ENCODE assay signal across 25 cellular contexts in genomic region chr4:5203309-5203708, GRCh38.
A peak's percentile ranks its signal among the peaks of the same experiment; 100 is the strongest.
DNase-seq lines count a peak whose midpoint lies in the region; ATAC-seq, FAIRE-seq and TF ChIP-seq lines count a peak whose summit lies in the region.
"Had no signal": no experiment of that assay in that cellular context is flagged by ENCODE, and none has a peak within 500 bp of the region (broad histone marks: within the 10 kb centered on the region; RNA-seq: fewer than 3 reads in every experiment).

No MANE protein-coding gene starts in this region.

- DNase-seq in AG08395 (ENCODE audit: low spot score) (peak; percentile 46), EH (ENCODE audit: low read depth) (peak; percentile 59), IMR-90 (peak; percentile 16), H1 (ENCODE audit: low read depth in 1 of 2, low spot score in 2 of 2) (no peak), Peyer's patch (no peak), GM10266 (ENCODE audit: extremely low spot score) (no peak), caudate nucleus (lab: John Stamatoyannopoulos, UW) (no peak)
- DNase-seq in activated T-cell treated with anti-CD3 and anti-CD28 coated beads, Interleukin-2, amount 50 U/mL, for 24 hours = no peak
- DNase-seq: Caco-2; CD8-positive, alpha-beta T cell; GOT3; HCEC 1CT; NCI-H1092; NCI-H1436; NCI-H2107; NCI-H446 treated with DMSO at 0.1 percent for 48 hours; NCI-H526; NCI-H82; SIG-M5; SK-N-SH; SW 1271 had no signal

- TF ChIP-seq RAD21 in IMR-90 (IDR thresholded peaks at IDR 0.05; ENCODE audit: low read length) = no peak
- no peak for TF ChIP-seq RAD21 in H1 (IDR thresholded peaks at IDR 0.05 in 1 of 2, conservative IDR thresholded peaks at IDR 0.05 in 1 of 2; ENCODE audit: low read depth in 2 of 2, low read length in 2 of 2)

- no peak overlapping the region for H3K4ac ChIP-seq in IMR-90 (ENCODE audit: low read depth, low read length)
- no peak overlapping the region for H3K4ac ChIP-seq in H1 (replicated peaks; ENCODE audit: insufficient read length, low read depth, low read length)

- TF ChIP-seq POLR2A in IMR-90 (IDR thresholded peaks at IDR 0.05; ENCODE audit: low read depth, low read length) (no peak), H1 (IDR thresholded peaks at IDR 0.05; ENCODE audit: control extremely low read depth in 1 of 2, low read depth in 2 of 2, low read length in 2 of 2) (no peak), Peyer's patch (IDR thresholded peaks at IDR 0.05) (no peak)

- H2BK120ac ChIP-seq in IMR-90 (ENCODE audit: low read depth, low read length) (no peak overlapping the region), H1 (replicated peaks; ENCODE audit: low read depth, low read length) (no peak overlapping the region)

- H4K91ac ChIP-seq in IMR-90 (ENCODE audit: insufficient read depth, low read depth, low read length) = no peak overlapping the region
- H4K91ac ChIP-seq in H1 (replicated peaks; ENCODE audit: insufficient read length, low read length) = no peak overlapping the region

- H2AK9ac ChIP-seq in IMR-90 (replicated peaks; ENCODE audit: low read depth, low read length, poor library complexity) = no peak overlapping the region

- peak overlapping the region; percentile 62; the same call in 1 of the 2 replicates for H2BK12ac ChIP-seq in H1 (ENCODE audit: low read depth, low read length)

- H3K36me3 Mint-ChIP-seq in activated T-cell treated with anti-CD3 and anti-CD28 coated beads, Interleukin-2, amount 50 U/mL, for 24 hours (ENCODE audit: low read depth) = no peaks in the 10 kb centered on the region
- H3K36me3 Mint-ChIP-seq: CD8-positive, alpha-beta T cell had no signal

- dilution Hi-C loops in IMR-90 (cut with HindIII; ENCODE audit: low sequenced_read_pairs, unreplicated experiment) = no loop called here

- no peak overlapping the region for H4K5ac ChIP-seq in IMR-90 (ENCODE audit: low read depth, low read length)
- no peak overlapping the region for H4K5ac ChIP-seq in H1 (ENCODE audit: insufficient read length, low read depth, low read length)

- H2AK5ac ChIP-seq in IMR-90 (ENCODE audit: low read depth, low read length) (no peak overlapping the region), H1 (ENCODE audit: low read depth, low read length) (no peak overlapping the region)

- no peak for ATAC-seq in IMR-90 (ENCODE audit: low read depth)
- ATAC-seq: CD8-positive, alpha-beta T cell; Panc1 had no signal

- intact Hi-C loops in IMR-90 (cut with micrococcal nuclease) = no loop called here

- no peak for TF ChIP-seq CTCF in IMR-90 (conservative IDR thresholded peaks at IDR 0.05; ENCODE audit: low read depth, low read length)
- no peak for TF ChIP-seq CTCF in H1 (IDR thresholded peaks at IDR 0.05; ENCODE audit: control extremely low read depth in 1 of 3, insufficient read depth in 1 of 3, low read depth in 1 of 3, low read length in 3 of 3)
- no peak for TF ChIP-seq CTCF in Peyer's patch (IDR thresholded peaks at IDR 0.05)
- TF ChIP-seq CTCF in GM10266 (IDR thresholded peaks at IDR 0.05; ENCODE audit: control insufficient read depth, insufficient read depth, low read depth, missing control alignments) = no peak

- H3K36me3 ChIP-seq in IMR-90 (ENCODE audit: control insufficient read depth, insufficient read depth, low read length) = no peaks in the 10 kb centered on the region
- no peaks in the 10 kb centered on the region for H3K36me3 ChIP-seq in H1 (ENCODE audit: control insufficient read depth in 2 of 4, insufficient read depth in 4 of 4, low read length in 3 of 4)
- no peaks in the 10 kb centered on the region for H3K36me3 ChIP-seq in Peyer's patch

- no peak overlapping the region for H3K4me3 Mint-ChIP-seq in activated T-cell treated with anti-CD3 and anti-CD28 coated beads, Interleukin-2, amount 50 U/mL, for 24 hours
- H3K4me3 Mint-ChIP-seq: B cell; CD8-positive, alpha-beta T cell; T-helper 1 cell treated with Interleukin-12 subunit alpha and Interleukin-12 subunit beta and Interleukin-4 antibody, amounts not matched to agents 30 μg/mL and 1 μg/mL, for 36 hours had no signal

- peaks cover 7% of the 10 kb centered on the region for H3K9me1 ChIP-seq in IMR-90 (ENCODE audit: insufficient read depth, low read length)

- H3K23ac ChIP-seq in IMR-90 (ENCODE audit: low read depth, low read length) = no peak overlapping the region
- no peak overlapping the region for H3K23ac ChIP-seq in H1 (ENCODE audit: insufficient read length)

- H3K27me3 Mint-ChIP-seq in activated T-cell treated with anti-CD3 and anti-CD28 coated beads, Interleukin-2, amount 50 U/mL, for 24 hours = no peaks in the 10 kb centered on the region
- H3K27me3 Mint-ChIP-seq: B cell had no signal

- no peak overlapping the region for H2BK20ac ChIP-seq in IMR-90 (ENCODE audit: low read depth, low read length)
- H2BK20ac ChIP-seq in H1 (ENCODE audit: low read length) = no peak overlapping the region

- H3K4me1 Mint-ChIP-seq in activated T-cell treated with anti-CD3 and anti-CD28 coated beads, Interleukin-2, amount 50 U/mL, for 24 hours (ENCODE audit: low read depth) = no peaks in the 10 kb centered on the region
- H3K4me1 Mint-ChIP-seq: B cell had no signal

- no peaks in the 10 kb centered on the region for H3K79me2 ChIP-seq in H1 (ENCODE audit: control insufficient read depth in 1 of 2, insufficient read depth in 2 of 2, low read length in 2 of 2)

- H3K18ac ChIP-seq in IMR-90 (ENCODE audit: low read depth, low read length) (no peak overlapping the region), H1 (ENCODE audit: extremely low read depth, low read length) (no peak overlapping the region)

- H3K4me1 ChIP-seq in IMR-90 (ENCODE audit: control insufficient read depth, insufficient read depth, low read length) (peaks cover 3% of the 10 kb centered on the region), H1 (replicated peaks in 1 of 4; ENCODE audit: control insufficient read depth in 3 of 4, insufficient read depth in 4 of 4, low read length in 3 of 4) (peaks cover 2 to 30% (median 16%) of the 10 kb centered on the region in 4 experiments; a peak in 6 of 7 replicates), Peyer's patch (no peaks in the 10 kb centered on the region)
- H3K4me1 ChIP-seq: Caco-2 had no signal

- H3K9me3 ChIP-seq in IMR-90 (ENCODE audit: control insufficient read depth, insufficient read depth, low read length) = no peaks in the 10 kb centered on the region
- H3K9me3 ChIP-seq in H1 (ENCODE audit: insufficient read depth in 2 of 2, low read depth in 1 of 2, low read length in 1 of 2) = peaks cover 3 to 9% of the 10 kb centered on the region in 2 experiments; a peak in 3 of 4 replicates
- H3K9me3 ChIP-seq in Peyer's patch = no peaks in the 10 kb centered on the region
- H3K9me3 ChIP-seq: Caco-2, SK-N-SH had no signal

- H3K9me3 Mint-ChIP-seq in activated T-cell treated with anti-CD3 and anti-CD28 coated beads, Interleukin-2, amount 50 U/mL, for 24 hours = no peaks in the 10 kb centered on the region
- H3K9me3 Mint-ChIP-seq: CD8-positive, alpha-beta T cell had no signal

- H2AFZ ChIP-seq in IMR-90 (replicated peaks; ENCODE audit: low read length, poor library complexity) (no peak overlapping the region), H1 (ENCODE audit: low read length) (no peak overlapping the region)

- H3K27ac ChIP-seq in IMR-90 (ENCODE audit: insufficient read depth, low read length) (no peak overlapping the region), H1 (ENCODE audit: low read depth, low read length) (no peak overlapping the region), Peyer's patch (no peak overlapping the region), caudate nucleus (ENCODE audit: low read depth, low read length) (no peak overlapping the region)
- H3K27ac ChIP-seq: C4-2B had no signal

- H4K8ac ChIP-seq in IMR-90 (ENCODE audit: low read depth in 2 of 2, low read length in 2 of 2) = no peak overlapping the region
- no peak overlapping the region for H4K8ac ChIP-seq in H1 (ENCODE audit: extremely low read depth, insufficient read depth, low read length)

- no peak for FAIRE-seq in H1 (lab: Jason Lieb, UNC)

- no CpG with 5 or more reads among the region's 2 CpGs for WGBS in IMR-90 (ENCODE audit: extremely low coverage in 2 of 2, insufficient read length in 1 of 2), 2 experiments
- WGBS in H1 (ENCODE audit: extremely low coverage in 1 of 2, insufficient coverage in 1 of 2, insufficient read length in 1 of 2, insufficient replicate concordance in 2 of 2, low coverage in 1 of 2, low lambda C conversion rate in 2 of 2, missing lambda C conversion rate in 1 of 2), 2 experiments = 96% methylated on average over 2 of the region's 2 CpGs; no CpG with 5 or more reads in 1 of the 2 experiments

- 0 out of 2 replicates have a peak, but pooled peaks cover 2% of the 10 kb centered on the region for H3K23me2 ChIP-seq in H1 (ENCODE audit: low read depth, low read length)

- POLR2A ChIA-PET in IMR-90 (lab: Charles Lee; ENCODE audit: unreplicated experiment) = no interaction called here
- POLR2A ChIA-PET in H1 (lab: Charles Lee; ENCODE audit: partially characterized antibody) = interaction anchor here (0.7 kb wide), 1 partner anchor 26 kb away, joined by 3 read pairs; no protein-coding TSS in a partner anchor

- no peak for TF ChIP-seq EP300 in H1 (IDR thresholded peaks at IDR 0.05; ENCODE audit: borderline replicate concordance in 1 of 2, low read depth in 2 of 2, low read length in 2 of 2)

- no peak overlapping the region for H3K27ac Mint-ChIP-seq in activated T-cell treated with anti-CD3 and anti-CD28 coated beads, Interleukin-2, amount 50 U/mL, for 24 hours
- H3K27ac Mint-ChIP-seq: B cell; CD8-positive, alpha-beta T cell; T-helper 1 cell treated with Interleukin-12 subunit alpha and Interleukin-12 subunit beta and Interleukin-4 antibody, amounts not matched to agents 30 μg/mL and 1 μg/mL, for 36 hours had no signal

- H3K27me3 ChIP-seq in IMR-90 (ENCODE audit: control insufficient read depth, insufficient read depth, low read length) = no peaks in the 10 kb centered on the region
- no peaks in the 10 kb centered on the region for H3K27me3 ChIP-seq in H1 (replicated peaks in 1 of 4; ENCODE audit: control insufficient read depth in 3 of 4, extremely low read depth in 1 of 4, insufficient read depth in 3 of 4, low read length in 3 of 4)
- H3K27me3 ChIP-seq in Peyer's patch = no peaks in the 10 kb centered on the region

- H3K79me1 ChIP-seq in IMR-90 (ENCODE audit: low read depth in 1 of 2, low read length in 2 of 2) = 0 out of 4 replicates have a peak, but pooled peaks cover 2 to 6% of the 10 kb centered on the region in 2 experiments
- H3K79me1 ChIP-seq in H1 (ENCODE audit: low read depth, low read length) = no peaks in the 10 kb centered on the region

- H3K4me3 ChIP-seq in IMR-90 (ENCODE audit: insufficient read depth, low read depth, low read length) (no peak overlapping the region), H1 (ENCODE audit: extremely low read depth in 1 of 4, insufficient read depth in 2 of 4, low read depth in 3 of 4, low read length in 4 of 4) (no peak overlapping the region), Peyer's patch (no peak overlapping the region)

- no peak overlapping the region for H3K56ac ChIP-seq in IMR-90 (ENCODE audit: extremely low read depth, insufficient read depth, low read length)
- H3K56ac ChIP-seq in H1 (replicated peaks; ENCODE audit: insufficient read length, low read depth, low read length) = no peak overlapping the region

- CTCF ChIA-PET in IMR-90 (lab: Yijun Ruan, JAX) = interaction anchor here (1.4 kb wide), 1 partner anchor 10 kb away, joined by 3 read pairs; no protein-coding TSS in a partner anchor
- CTCF ChIA-PET in H1 (lab: Charles Lee; ENCODE audit: partially characterized antibody) = interaction anchor here (1.0 to 1.4 kb wide), 2 partner anchors 10 to 13 kb away, joined by 3 to 7 read pairs; no protein-coding TSS in a partner anchor

- no peak overlapping the region for H3K14ac ChIP-seq in IMR-90 (replicated peaks; ENCODE audit: low read depth, low read length)
- no peak overlapping the region for H3K14ac ChIP-seq in H1 (ENCODE audit: insufficient read length)

- H3K4me2 ChIP-seq in IMR-90 (ENCODE audit: low read depth, low read length) = no peak overlapping the region
- H3K4me2 ChIP-seq in H1 (ENCODE audit: insufficient read depth in 1 of 2, low read depth in 2 of 2, low read length in 2 of 2) = no peak overlapping the region
- H3K4me2 ChIP-seq: SK-N-SH had no signal

- H2BK5ac ChIP-seq in IMR-90 (ENCODE audit: low read depth, low read length, poor library complexity, severe bottlenecking) (no peak overlapping the region), H1 (ENCODE audit: low read depth, low read length) (no peak overlapping the region)

- in situ Hi-C loops in IMR-90 (cut with MboI; ENCODE audit: low sequenced_read_pairs) = no loop called here

- H3K9ac ChIP-seq in IMR-90 (ENCODE audit: low read depth, low read length) (no peak overlapping the region), H1 (replicated peaks in 1 of 4; ENCODE audit: extremely low read depth in 1 of 4, low read depth in 3 of 4, low read length in 3 of 4) (no peak overlapping the region)
- H3K9ac ChIP-seq: SK-N-SH had no signal

- H4K20me1 ChIP-seq in IMR-90 (ENCODE audit: insufficient read depth, low read length) (no peaks in the 10 kb centered on the region), H1 (replicated peaks in 1 of 2; ENCODE audit: control insufficient read depth in 1 of 2, insufficient read depth in 2 of 2, low read length in 2 of 2) (no peaks in the 10 kb centered on the region)

- H2BK15ac ChIP-seq in IMR-90 (ENCODE audit: low read depth, low read length) (no peak overlapping the region), H1 (ENCODE audit: low read length) (no peak overlapping the region)

- BruUV-seq in IMR-90 (replicated peaks; lab: Mats Ljungman, UMichigan) = no TSS peak

Comparison
In these comparisons a context has a peak if more than half of its experiments do, and no peak if none do; other contexts are left out.
1. DNase-seq: peak in AG08395 (single experiment), EH (single experiment) and IMR-90 (single experiment); none in H1 (0 of 2), Peyer's patch (0 of 3), GM10266 (single experiment), activated T-cell treated with anti-CD3 and anti-CD28 coated beads, Interleukin-2, amount 50 U/mL, for 24 hours (single experiment) and caudate nucleus (0 of 61).